In genomic region chr1:107252271-107252670, GRCh38 we compare ENCODE assay signal across 18 cellular contexts.
DNase-seq lines count a peak whose midpoint lies in the region; ATAC-seq and TF ChIP-seq lines count a peak whose summit lies in the region.
"Had no signal": no experiment of that assay in that cellular context is flagged by ENCODE, and none has a peak within 500 bp of the region (broad histone marks: within the 10 kb centered on the region; RNA-seq: fewer than 3 reads in every experiment).

No MANE protein-coding gene starts in this region.

- H3K4me1 ChIP-seq in OCI-LY3 (ENCODE audit: low read length) = peaks cover 57% of the 10 kb centered on the region

- ATAC-seq in GM18861 (IDR thresholded peaks at IDR 0.05; ENCODE audit: unreplicated experiment) (peak; percentile 69), HG03095 (IDR thresholded peaks at IDR 0.05; ENCODE audit: unreplicated experiment) (peak; percentile 48), HG02973 (IDR thresholded peaks at IDR 0.05; ENCODE audit: unreplicated experiment) (no peak), HG03442 (IDR thresholded peaks at IDR 0.05; ENCODE audit: unreplicated experiment) (no peak)
- ATAC-seq: T-helper 17 cell had no signal

- DNase-seq in pons (ENCODE audit: low spot score) = no peak
- no peak for DNase-seq in stimulated activated CD4-positive, alpha-beta T cell treated with anti-CD3 and anti-CD28 coated beads, Interleukin-2, amount 100 ng/mL, for 24 hours
- DNase-seq: ACHN; CD4-positive, alpha-beta T cell; H7; IMR-90; MM.1S; NCI-H1105 treated with DMSO at 0.1 percent for 48 hours; NCI-H187; NCI-H226; NCI-H524 treated with DMSO at 0.1 percent for 48 hours; SJCRH30; T-helper 17 cell had no signal

- H4K20me1 ChIP-seq in OCI-LY3 (ENCODE audit: insufficient read depth, low read length) = peaks cover 45% of the 10 kb centered on the region

- no peaks in the 10 kb centered on the region for H3K9me3 ChIP-seq in OCI-LY3 (ENCODE audit: insufficient read depth, low read length)
- H3K9me3 ChIP-seq: SJCRH30 had no signal

- H3K36me3 ChIP-seq in OCI-LY3 (replicated peaks; ENCODE audit: low read depth, low read length) = no peaks in the 10 kb centered on the region
- H3K36me3 ChIP-seq: SJCRH30 had no signal

- H3K27ac ChIP-seq in OCI-LY3 (ENCODE audit: low read length) = peak overlapping the region; percentile 81
- H3K27ac ChIP-seq: SJCRH30 had no signal

- H2AFZ ChIP-seq in OCI-LY3 (ENCODE audit: low read depth, low read length) = no peak overlapping the region

- H3K79me2 ChIP-seq in OCI-LY3 (ENCODE audit: low read length) = peaks cover 24% of the 10 kb centered on the region

- no peaks in the 10 kb centered on the region for H3K27me3 ChIP-seq in OCI-LY3 (ENCODE audit: low read depth, low read length)
- H3K27me3 ChIP-seq: SJCRH30 had no signal

- H3K9ac ChIP-seq in OCI-LY3 (ENCODE audit: low read length) = no peak overlapping the region

- peak overlapping the region; percentile 26 for H3K4me3 ChIP-seq in OCI-LY3 (ENCODE audit: low read length)
- H3K4me3 ChIP-seq: SJCRH30 had no signal

- no peak for TF ChIP-seq CTCF in OCI-LY3 (IDR thresholded peaks at IDR 0.05; ENCODE audit: low read depth, low read length)

- H3K4me2 ChIP-seq in OCI-LY3 (ENCODE audit: low read length) = peak overlapping the region; percentile 76

Comparison
In these comparisons a context has a peak if more than half of its experiments do, and no peak if none do; other contexts are left out.
1. ATAC-seq: peak in GM18861 (single experiment) and HG03095 (single experiment); none in HG02973 (single experiment) and HG03442 (single experiment).